21 cellular contexts compared by ENCODE assay signal in genomic region chr1:155951753-155952504, GRCh38. TPM values are rescaled to one million over a fixed set of nuclear protein-coding genes. Genes with fewer than 3 reads are reported as not detected.
DNase-seq lines count a peak whose midpoint lies in the region; ATAC-seq and TF ChIP-seq lines count a peak whose summit lies in the region.
"Had no signal": no experiment of that assay in that cellular context is flagged by ENCODE, and none has a peak within 500 bp of the region (broad histone marks: within the 10 kb centered on the region; RNA-seq: fewer than 3 reads in every experiment).

No MANE protein-coding gene starts in this region.

- peaks cover 90% of the 10 kb centered on the region for H3K36me3 Mint-ChIP-seq in activated T-cell treated with anti-CD3 and anti-CD28 coated beads, Interleukin-2, amount 50 U/mL, for 24 hours (ENCODE audit: low read depth)
- peaks cover 40% of the 10 kb centered on the region for H3K36me3 Mint-ChIP-seq in endothelial cell (ENCODE audit: low read depth, unreplicated experiment)

- H3K9me3 Mint-ChIP-seq in activated T-cell treated with anti-CD3 and anti-CD28 coated beads, Interleukin-2, amount 50 U/mL, for 24 hours, result no peaks in the 10 kb centered on the region
- no peaks in the 10 kb centered on the region for H3K9me3 Mint-ChIP-seq in endothelial cell (ENCODE audit: unreplicated experiment)
- H3K9me3 Mint-ChIP-seq: CD8-positive, alpha-beta memory T cell; immature natural killer cell; nephron; T-helper 1 cell treated with Interleukin-12 subunit alpha and Interleukin-12 subunit beta and Interleukin-4 antibody, amounts not matched to agents 30 μg/mL and 1 μg/mL, for 36 hours had no signal

- POLR2A ChIA-PET in RWPE1 (lab: Yijun Ruan, JAX; ENCODE audit: low non-redundant PET), result no interaction called here

- H3K4me3 Mint-ChIP-seq in activated T-cell treated with anti-CD3 and anti-CD28 coated beads, Interleukin-2, amount 50 U/mL, for 24 hours, result no peak overlapping the region
- H3K4me3 Mint-ChIP-seq in endothelial cell (ENCODE audit: unreplicated experiment), result no peak overlapping the region
- H3K4me3 Mint-ChIP-seq: CD8-positive, alpha-beta memory T cell; immature natural killer cell; nephron; T-helper 1 cell treated with Interleukin-12 subunit alpha and Interleukin-12 subunit beta and Interleukin-4 antibody, amounts not matched to agents 30 μg/mL and 1 μg/mL, for 36 hours had no signal

- H3K27ac ChIP-seq in RWPE1, result peak overlapping the region; percentile 36; the same call in 1 of the 2 replicates
- H3K27ac ChIP-seq: heart left ventricle, psoas muscle had no signal

- H3K4me1 Mint-ChIP-seq in activated T-cell treated with anti-CD3 and anti-CD28 coated beads, Interleukin-2, amount 50 U/mL, for 24 hours (ENCODE audit: low read depth), result peaks cover 13% of the 10 kb centered on the region
- H3K4me1 Mint-ChIP-seq in endothelial cell (ENCODE audit: unreplicated experiment), result peaks cover 12% of the 10 kb centered on the region
- H3K4me1 Mint-ChIP-seq: nephron had no signal

- peak overlapping the region; percentile 80 for H3K27ac Mint-ChIP-seq in activated T-cell treated with anti-CD3 and anti-CD28 coated beads, Interleukin-2, amount 50 U/mL, for 24 hours
- H3K27ac Mint-ChIP-seq in endothelial cell (ENCODE audit: unreplicated experiment), result peak overlapping the region; percentile 18
- H3K27ac Mint-ChIP-seq: nephron; T-helper 1 cell treated with Interleukin-12 subunit alpha and Interleukin-12 subunit beta and Interleukin-4 antibody, amounts not matched to agents 30 μg/mL and 1 μg/mL, for 36 hours had no signal

- no peak for DNase-seq in activated T-cell treated with anti-CD3 and anti-CD28 coated beads, Interleukin-2, amount 50 U/mL, for 24 hours
- no peak for DNase-seq in activated T-cell treated with anti-CD3 and anti-CD28 coated beads, Interleukin-2, amount 50 U/mL, for 1 hour
- DNase-seq in RWPE1 (ENCODE audit: low spot score) (no peak), endothelial cell (ENCODE audit: low spot score) (no peak), midbrain (lab: John Stamatoyannopoulos, UW) (no peak), GDM1 (lab: John Stamatoyannopoulos, UW) (no peak)
- DNase-seq in stimulated activated naive CD8-positive, alpha-beta T cell treated with anti-CD3 and anti-CD28 coated beads, Interleukin-15, Interleukin-2, amounts not matched to agents 100 U/mL and 50 U/mL, for 24 hours, result no peak
- DNase-seq: CD8-positive, alpha-beta memory T cell; DND-41; effector CD8-positive, alpha-beta T cell; heart left ventricle; immature natural killer cell; NCI-H187 treated with DMSO at 0.1 percent for 48 hours; NCI-H510A; psoas muscle; SHP77; stomach had no signal

- TF ChIP-seq CTCF in RWPE1 (conservative IDR thresholded peaks at IDR 0.05; ENCODE audit: low read depth) (no peak), endothelial cell (IDR thresholded peaks at IDR 0.05; ENCODE audit: unreplicated experiment) (no peak)

- peak; percentile 33 for ATAC-seq in stimulated activated naive CD8-positive, alpha-beta T cell treated with anti-CD3 and anti-CD28 coated beads, Interleukin-15, Interleukin-2, amounts not matched to agents 100 U/mL and 50 U/mL, for 24 hours
- no peak for ATAC-seq in GM21367 (IDR thresholded peaks at IDR 0.05; ENCODE audit: unreplicated experiment)

- no peaks in the 10 kb centered on the region for H3K27me3 Mint-ChIP-seq in activated T-cell treated with anti-CD3 and anti-CD28 coated beads, Interleukin-2, amount 50 U/mL, for 24 hours
- H3K27me3 Mint-ChIP-seq in endothelial cell (ENCODE audit: unreplicated experiment), result peaks cover 8% of the 10 kb centered on the region
- H3K27me3 Mint-ChIP-seq: CD8-positive, alpha-beta memory T cell had no signal

- CTCF ChIA-PET in RWPE1 (lab: Yijun Ruan, JAX), result interaction anchor here (0.7 kb wide), 1 partner anchor 26 kb away, joined by 3 read pairs; the partner anchor contains the start of gene ARHGEF2

RNA-seq across cellular contexts. Expression of gene RXFP4, which starts 10.5 kb away (rescaled TPM):
- total RNA-seq in endothelial cell (ENCODE audit: unreplicated experiment), result not detected
- total RNA-seq: CD8-positive, alpha-beta memory T cell; heart left ventricle; lung microvascular endothelial cell; psoas muscle had no signal

RNA-seq across cellular contexts. Expression of gene KHDC4, which starts 17.7 kb away (rescaled TPM):
- 42.6 TPM for total RNA-seq in endothelial cell (ENCODE audit: unreplicated experiment)

RNA-seq across cellular contexts. Expression of gene ARHGEF2, which starts 26.4 kb away (rescaled TPM):
- total RNA-seq in endothelial cell (ENCODE audit: unreplicated experiment), result 244 TPM

RNA-seq across cellular contexts. Expression of gene RIT1, which starts 40.8 kb away (rescaled TPM):
- total RNA-seq in endothelial cell (ENCODE audit: unreplicated experiment), result 69.2 TPM
